8 cellular contexts compared by ENCODE assay signal in genomic region chr19:3450796-3451411, GRCh38. TPM values are rescaled to one million over a fixed set of nuclear protein-coding genes. Genes with fewer than 3 reads are reported as not detected.
DNase-seq lines count a peak whose midpoint lies in the region; ATAC-seq, FAIRE-seq and TF ChIP-seq lines count a peak whose summit lies in the region.

No MANE protein-coding gene starts in this region.

- peak; percentile 97 for TF ChIP-seq EP300 in suprapubic skin (IDR thresholded peaks at IDR 0.05)

- H3K9me3 ChIP-seq in ascending aorta (no peaks in the 10 kb centered on the region), keratinocyte (ENCODE audit: control insufficient read depth, low read depth, low read length) (no peaks in the 10 kb centered on the region), suprapubic skin (no peaks in the 10 kb centered on the region)

- no peaks in the 10 kb centered on the region for H4K20me1 ChIP-seq in keratinocyte (ENCODE audit: control insufficient read depth, extremely low read depth, insufficient read depth, low read length)

- no peak overlapping the region for H2AFZ ChIP-seq in keratinocyte (ENCODE audit: control insufficient read depth, low read length)

- no peak overlapping the region for H3K4me3 ChIP-seq in ascending aorta
- H3K4me3 ChIP-seq in keratinocyte (ENCODE audit: control insufficient read depth in 2 of 3, extremely low read depth in 1 of 3, insufficient read depth in 2 of 3, low read depth in 1 of 3, low read length in 3 of 3): no peak overlapping the region
- H3K4me3 ChIP-seq in suprapubic skin: no peak overlapping the region

- intact Hi-C loops in ascending aorta (cut with DNase I): loop anchor here (1.0 to 10.0 kb wide), 6 partner anchors 8 to 1286 kb away; partner anchors contain the start of genes DOT1L and NFIC

- 27% methylated on average over 12 of the region's 12 CpGs for WGBS in suprapubic skin

- no peaks in the 10 kb centered on the region for H3K9me1 ChIP-seq in keratinocyte (ENCODE audit: control insufficient read depth, extremely low read depth, insufficient read depth, low read length)

- TF ChIP-seq POLR2A in suprapubic skin (IDR thresholded peaks at IDR 0.05): no peak

- H3K36me3 ChIP-seq in ascending aorta (peaks cover 66 to 79% of the 10 kb centered on the region in 2 donors), keratinocyte (ENCODE audit: control insufficient read depth in 2 of 2, extremely low read depth in 1 of 2, insufficient read depth in 2 of 2, low read length in 2 of 2) (peaks cover 22 to 34% of the 10 kb centered on the region in 2 experiments), suprapubic skin (peaks cover 93% of the 10 kb centered on the region)

- H3K4me1 ChIP-seq in ascending aorta (peaks cover 0 to 20% of the 10 kb centered on the region in 2 donors), keratinocyte (ENCODE audit: control insufficient read depth, extremely low read depth, insufficient read depth, low read length) (peaks cover 9% of the 10 kb centered on the region), suprapubic skin (peaks cover 7% of the 10 kb centered on the region)

- DNase-seq in HT1080 (ENCODE audit: low read depth) (peak; percentile 100), ascending aorta (ENCODE audit: low spot score in 2 of 2) (peak; percentile 91 to 98), keratinocyte (ENCODE audit: low read depth, low spot score) (peak; percentile 83), suprapubic skin (ENCODE audit: low spot score in 2 of 2) (peak in 1 of 2 donors; percentile 84), DMS114 treated with DMSO at 0.1 percent for 48 hours (lab: John Stamatoyannopoulos, UW; ENCODE audit: unreplicated experiment) (no peak), activated gamma-delta T cell treated with Interleukin-2 at 50 U/mL for 16 hours (no peak), NCI-H146 (lab: John Stamatoyannopoulos, UW) (no peak)

- no peak overlapping the region for H3K4me2 ChIP-seq in keratinocyte (ENCODE audit: control insufficient read depth, extremely low read depth, insufficient read depth, low read depth, low read length)

- H3K27me3 ChIP-seq in ascending aorta (no peaks in the 10 kb centered on the region), keratinocyte (ENCODE audit: control insufficient read depth, extremely low read depth, insufficient read depth, low read length) (no peaks in the 10 kb centered on the region), suprapubic skin (no peaks in the 10 kb centered on the region)

- H3K9ac ChIP-seq in keratinocyte (ENCODE audit: control insufficient read depth, extremely low read depth, insufficient read depth, low read length): peak overlapping the region; percentile 49

- dilution Hi-C loops in keratinocyte (cut with MboI; ENCODE audit: extremely low pct_ligation_motif_present, low sequenced_read_pairs): no loop called here

- FAIRE-seq in keratinocyte (lab: Jason Lieb, UNC): peak; percentile 83

- peaks cover 5% of the 10 kb centered on the region for H3K79me2 ChIP-seq in keratinocyte (ENCODE audit: control insufficient read depth, insufficient read depth, low read length)

- H3K27ac ChIP-seq in ascending aorta: peak overlapping the region; percentile 96 to 99
- peak overlapping the region; percentile 77 for H3K27ac ChIP-seq in keratinocyte (ENCODE audit: control insufficient read depth, insufficient read depth, low read length)
- peak overlapping the region; percentile 56 for H3K27ac ChIP-seq in suprapubic skin

- TF ChIP-seq CTCF in ascending aorta (IDR thresholded peaks at IDR 0.05): no peak
- no peak for TF ChIP-seq CTCF in keratinocyte (optimal IDR thresholded peaks at IDR 0.05 in 1 of 3, IDR thresholded peaks at IDR 0.05 in 1 of 3, conservative IDR thresholded peaks at IDR 0.05 in 1 of 3; ENCODE audit: extremely low read depth in 1 of 3, insufficient read depth in 2 of 3, low read length in 3 of 3)
- TF ChIP-seq CTCF in suprapubic skin (IDR thresholded peaks at IDR 0.05): no peak

- ATAC-seq in GM21528 (IDR thresholded peaks at IDR 0.05; ENCODE audit: low FRiP score, unreplicated experiment): no peak

RNA-seq across cellular contexts. Expression of gene SMIM24, which starts 29.4 kb away (rescaled TPM):
- total RNA-seq in HT1080 (2014; rRNA removed; shearing (Covaris generic)): not detected in 2 replicates
- 0.08 TPM in 1 of 2 replicates, not detected in the other for polyA plus RNA-seq in HT1080 (2015; cell fraction: cytosol; rRNA removed)
- polyA plus RNA-seq in HT1080 (2015; cell fraction: nucleus; rRNA removed): not detected in 2 replicates
- not detected for total RNA-seq in ascending aorta
- polyA plus RNA-seq in keratinocyte: not detected in 3 replicates
- not detected for polyA plus RNA-seq in keratinocyte (2011; ENCODE audit: low read depth)
- not detected in 2 replicates for polyA plus RNA-seq in keratinocyte (2011; cell fraction: cytosol; rRNA removed)
- not detected in 2 replicates for polyA plus RNA-seq in keratinocyte (2011; cell fraction: nucleus; rRNA removed)
- polyA plus RNA-seq in keratinocyte (2012; ENCODE audit: low replicate concordance): 0.23 TPM in 1 of 2 replicates, not detected in the other
- polyA minus RNA-seq in keratinocyte: not detected in 3 replicates
- polyA minus RNA-seq in keratinocyte (2011; cell fraction: cytosol; rRNA and poly(A)+ RNA removed): not detected
- polyA minus RNA-seq in keratinocyte (2011; cell fraction: nucleus; rRNA and poly(A)+ RNA removed): not detected in 2 replicates
- 1 to 10 TPM in 1 of 4 donors, not detected in 3; 2.1 TPM for total RNA-seq in suprapubic skin

RNA-seq across cellular contexts. Expression of gene SMIM44, which starts 32.3 kb away (rescaled TPM):
- total RNA-seq in HT1080 (2014; rRNA removed; shearing (Covaris generic)): not detected in 2 replicates
- polyA plus RNA-seq in HT1080 (2015; cell fraction: cytosol; rRNA removed): not detected in 2 replicates
- not detected in 2 replicates for polyA plus RNA-seq in HT1080 (2015; cell fraction: nucleus; rRNA removed)
- total RNA-seq in ascending aorta: not detected
- not detected in 3 replicates for polyA plus RNA-seq in keratinocyte
- polyA plus RNA-seq in keratinocyte (2011; ENCODE audit: low read depth): not detected
- polyA plus RNA-seq in keratinocyte (2011; cell fraction: cytosol; rRNA removed): not detected in 2 replicates
- polyA plus RNA-seq in keratinocyte (2011; cell fraction: nucleus; rRNA removed): not detected in 2 replicates
- not detected in 2 replicates for polyA plus RNA-seq in keratinocyte (2012; ENCODE audit: low replicate concordance)
- not detected in 3 replicates for polyA minus RNA-seq in keratinocyte
- not detected for polyA minus RNA-seq in keratinocyte (2011; cell fraction: cytosol; rRNA and poly(A)+ RNA removed)
- polyA minus RNA-seq in keratinocyte (2011; cell fraction: nucleus; rRNA and poly(A)+ RNA removed): not detected in 2 replicates
- total RNA-seq in suprapubic skin: not detected

RNA-seq across cellular contexts. Expression of gene DOHH, which starts 49.6 kb away (rescaled TPM):
- total RNA-seq in HT1080 (2014; rRNA removed; shearing (Covaris generic)): 37.0 and 45.3 TPM in 2 replicates
- polyA plus RNA-seq in HT1080 (2015; cell fraction: cytosol; rRNA removed): 17.9 and 23.5 TPM in 2 replicates
- 19.1 and 19.9 TPM in 2 replicates for polyA plus RNA-seq in HT1080 (2015; cell fraction: nucleus; rRNA removed)
- total RNA-seq in ascending aorta: 40.9 TPM
- polyA plus RNA-seq in keratinocyte: 4.2 to 7.4 TPM (median 6.2 TPM) in 3 replicates
- 1.4 TPM for polyA plus RNA-seq in keratinocyte (2011; ENCODE audit: low read depth)
- polyA plus RNA-seq in keratinocyte (2011; cell fraction: cytosol; rRNA removed): 1.7 and 8.2 TPM in 2 replicates
- polyA plus RNA-seq in keratinocyte (2011; cell fraction: nucleus; rRNA removed): 4.3 and 6.4 TPM in 2 replicates
- polyA plus RNA-seq in keratinocyte (2012; ENCODE audit: low replicate concordance): 4.5 and 16.2 TPM in 2 replicates
- 1.5 to 2.6 TPM (median 1.6 TPM) in 3 replicates for polyA minus RNA-seq in keratinocyte
- polyA minus RNA-seq in keratinocyte (2011; cell fraction: cytosol; rRNA and poly(A)+ RNA removed): 17.6 TPM
- 4.6 and 6.3 TPM in 2 replicates for polyA minus RNA-seq in keratinocyte (2011; cell fraction: nucleus; rRNA and poly(A)+ RNA removed)
- 10 to 100 TPM; 10.9 to 21.7 (median 17.9) TPM for total RNA-seq in suprapubic skin

RNA-seq across cellular contexts. Expression of gene FZR1, which starts 55.2 kb away (rescaled TPM):
- 60.9 and 73.5 TPM in 2 replicates for total RNA-seq in HT1080 (2014; rRNA removed; shearing (Covaris generic))
- 38.3 and 47.1 TPM in 2 replicates for polyA plus RNA-seq in HT1080 (2015; cell fraction: cytosol; rRNA removed)
- polyA plus RNA-seq in HT1080 (2015; cell fraction: nucleus; rRNA removed): 67.3 and 77.3 TPM in 2 replicates
- total RNA-seq in ascending aorta (56.8 TPM), suprapubic skin (10 to 100 TPM; 45.1 to 51.1 (median 47.9) TPM)
- 23.3 to 28.1 TPM (median 26.3 TPM) in 3 replicates for polyA plus RNA-seq in keratinocyte
- 24.9 TPM for polyA plus RNA-seq in keratinocyte (2011; ENCODE audit: low read depth)
- 12.2 and 22.5 TPM in 2 replicates for polyA plus RNA-seq in keratinocyte (2011; cell fraction: cytosol; rRNA removed)
- 39.2 and 53.9 TPM in 2 replicates for polyA plus RNA-seq in keratinocyte (2011; cell fraction: nucleus; rRNA removed)
- polyA plus RNA-seq in keratinocyte (2012; ENCODE audit: low replicate concordance): 30.7 and 36.9 TPM in 2 replicates
- polyA minus RNA-seq in keratinocyte: 21.9 to 83.9 TPM (median 27.4 TPM) in 3 replicates
- 39.9 TPM for polyA minus RNA-seq in keratinocyte (2011; cell fraction: cytosol; rRNA and poly(A)+ RNA removed)
- polyA minus RNA-seq in keratinocyte (2011; cell fraction: nucleus; rRNA and poly(A)+ RNA removed): 32.5 and 42.2 TPM in 2 replicates

Comparison
In these comparisons a context has a peak if more than half of its experiments do, and no peak if none do; other contexts are left out.
1. DNase-seq: peak in HT1080 (single experiment), ascending aorta (2 of 2) and keratinocyte (single experiment); none in DMS114 treated with DMSO at 0.1 percent for 48 hours (single experiment), activated gamma-delta T cell treated with Interleukin-2 at 50 U/mL for 16 hours (single experiment) and NCI-H146 (single experiment).
2. Peak in every context shown above with its lines, with median percentiles within 50 percentile points of each other: H3K27ac ChIP-seq.